Comparison of ENCODE assay signal across 35 cellular contexts in the genomic region with DNA sequence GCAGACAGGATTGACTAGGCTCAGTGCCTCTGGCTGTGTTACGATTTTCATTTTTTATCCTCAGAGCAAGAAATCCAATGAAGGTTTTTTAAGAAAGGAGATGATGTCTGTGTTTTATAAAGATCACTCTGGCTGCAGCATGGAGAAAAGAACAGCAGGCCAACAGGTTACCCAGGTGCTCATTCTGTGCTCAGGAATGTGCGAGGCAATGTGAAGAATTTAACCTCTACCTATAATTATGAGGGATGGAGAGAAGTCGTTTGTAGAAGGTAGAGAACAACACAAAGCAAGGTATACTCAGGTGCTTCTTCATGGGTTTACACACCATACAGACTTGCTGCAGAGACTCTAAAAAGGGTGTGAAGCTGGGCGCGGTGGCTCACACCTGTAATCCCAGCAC. TPM values are rescaled to one million over a fixed set of nuclear protein-coding genes. Genes with fewer than 3 reads are reported as not detected.
"Had no signal": no experiment of that assay in that cellular context is flagged by ENCODE, and none has a peak within 500 bp of the region (broad histone marks: within the 10 kb centered on the region; RNA-seq: fewer than 3 reads in every experiment).

No MANE protein-coding gene starts in this region.

- H3K27ac ChIP-seq: ascending aorta, breast epithelium, cardiac muscle cell, colonic mucosa, foreskin keratinocyte, gastrocnemius medialis, heart left ventricle, WERI-Rb-1 had no signal

- H3K36me3 Mint-ChIP-seq: activated naive CD4-positive, alpha-beta T cell treated with anti-CD3 and anti-CD28 coated beads, Interleukin-2, amount 50 U/mL, for 24 hours; activated naive CD8-positive, alpha-beta T cell treated with anti-CD3 and anti-CD28 coated beads, Interleukin-2, amount 10 ng/mL, durations not matched to agents 7 days and 5 days; brain had no signal

- H3K4me1 Mint-ChIP-seq: activated naive CD4-positive, alpha-beta T cell treated with anti-CD3 and anti-CD28 coated beads, Interleukin-2, amount 50 U/mL, for 24 hours; activated naive CD8-positive, alpha-beta T cell treated with anti-CD3 and anti-CD28 coated beads, Interleukin-2, amount 10 ng/mL, durations not matched to agents 7 days and 5 days; activated T-helper 17 cell treated with anti-CD3 and anti-CD28 coated beads, Interleukin-2, amount 50 U/mL, for 72 hours; brain; endodermal cell; T-helper 17 cell had no signal

- H3K4me3 ChIP-seq: ascending aorta, breast epithelium, cardiac muscle cell, colonic mucosa, gastrocnemius medialis, heart left ventricle had no signal

- H3K9me3 Mint-ChIP-seq: activated B cell treated with CpG ODN at 0.5 μM for 24 hours; activated CD8-positive, alpha-beta T cell treated with anti-CD3 and anti-CD28 coated beads for 36 hours; activated naive CD4-positive, alpha-beta T cell treated with anti-CD3 and anti-CD28 coated beads, Interleukin-2, amount 50 U/mL, for 24 hours; activated naive CD8-positive, alpha-beta T cell treated with anti-CD3 and anti-CD28 coated beads, Interleukin-2, amount 10 ng/mL, durations not matched to agents 7 days and 5 days; activated T-cell treated with anti-CD3 and anti-CD28 coated beads, Interleukin-2, amount 50 U/mL, for 4 hours; activated T-helper 17 cell treated with anti-CD3 and anti-CD28 coated beads, Interleukin-2, amount 50 U/mL, for 72 hours; brain; endodermal cell; T-helper 2 cell treated with Interferon-gamma antibody and Interleukin-4, amounts not matched to agents 5 μg/mL and 100 μg/mL, for 36 hours had no signal

- H3K4me3 Mint-ChIP-seq: activated B cell treated with CpG ODN at 0.5 μM for 24 hours; activated CD8-positive, alpha-beta T cell treated with anti-CD3 and anti-CD28 coated beads for 36 hours; activated naive CD4-positive, alpha-beta T cell treated with anti-CD3 and anti-CD28 coated beads, Interleukin-2, amount 50 U/mL, for 24 hours; activated naive CD8-positive, alpha-beta T cell treated with anti-CD3 and anti-CD28 coated beads, Interleukin-2, amount 10 ng/mL, durations not matched to agents 7 days and 5 days; activated T-cell treated with anti-CD3 and anti-CD28 coated beads, Interleukin-2, amount 50 U/mL, for 4 hours; activated T-helper 17 cell treated with anti-CD3 and anti-CD28 coated beads, Interleukin-2, amount 50 U/mL, for 72 hours; brain; endodermal cell; T-helper 17 cell; T-helper 2 cell treated with Interferon-gamma antibody and Interleukin-4, amounts not matched to agents 5 μg/mL and 100 μg/mL, for 36 hours had no signal

- ATAC-seq: activated CD4-positive, CD25-positive, alpha-beta regulatory T cell treated with anti-CD3 and anti-CD28 coated beads, Interleukin-2, amount 50 U/mL, for 24 hours; activated CD8-positive, alpha-beta T cell treated with anti-CD3 and anti-CD28 coated beads for 36 hours; activated T-cell treated with anti-CD3 and anti-CD28 coated beads, Interleukin-2, amount 50 U/mL, for 4 hours; activated T-helper 17 cell treated with anti-CD3 and anti-CD28 coated beads, Interleukin-2, amount 50 U/mL, for 72 hours; esophagus mucosa; foreskin keratinocyte; gastrocnemius medialis; heart left ventricle; T-helper 17 cell had no signal

- H3K27ac Mint-ChIP-seq: activated B cell treated with CpG ODN at 0.5 μM for 24 hours; activated CD8-positive, alpha-beta T cell treated with anti-CD3 and anti-CD28 coated beads for 36 hours; activated naive CD4-positive, alpha-beta T cell treated with anti-CD3 and anti-CD28 coated beads, Interleukin-2, amount 50 U/mL, for 24 hours; activated naive CD8-positive, alpha-beta T cell treated with anti-CD3 and anti-CD28 coated beads, Interleukin-2, amount 10 ng/mL, durations not matched to agents 7 days and 5 days; activated T-helper 17 cell treated with anti-CD3 and anti-CD28 coated beads, Interleukin-2, amount 50 U/mL, for 72 hours; brain; endodermal cell; T-helper 17 cell; T-helper 2 cell treated with Interferon-gamma antibody and Interleukin-4, amounts not matched to agents 5 μg/mL and 100 μg/mL, for 36 hours had no signal

- H3K9me3 ChIP-seq: ascending aorta, breast epithelium, colonic mucosa, gastrocnemius medialis, heart left ventricle had no signal

- H3K27me3 ChIP-seq: ascending aorta, breast epithelium, colonic mucosa had no signal

- DNase-seq: activated B cell treated with CpG ODN at 0.5 μM for 24 hours; activated CD4-positive, alpha-beta T cell treated with anti-CD3 and anti-CD28 coated beads for 48 hours; activated CD4-positive, alpha-beta T cell treated with anti-CD3 and anti-CD28 coated beads, Interleukin-2, amount 50 U/mL, for 1 hour; activated CD4-positive, alpha-beta T cell treated with anti-CD3 and anti-CD28 coated beads, Interleukin-2, amount 50 U/mL, for 48 hours; activated CD8-positive, alpha-beta memory T cell treated with anti-CD3 and anti-CD28 coated beads for 24 hours; activated CD8-positive, alpha-beta T cell treated with anti-CD3 and anti-CD28 coated beads for 36 hours; activated effector memory CD4-positive, alpha-beta T cell treated with Interleukin-2 at 50 U/mL for 16 hours; activated gamma-delta T cell treated with Interleukin-2 at 50 U/mL for 16 hours; activated naive CD4-positive, alpha-beta T cell treated with Interleukin-2 at 50 U/mL for 16 hours; activated naive CD8-positive, alpha-beta T cell treated with anti-CD3 and anti-CD28 coated beads, Interleukin-2, amount 10 ng/mL, durations not matched to agents 7 days and 5 days; activated T-cell treated with anti-CD3 and anti-CD28 coated beads, Interleukin-2, amount 50 U/mL, for 4 hours; central memory CD4-positive, alpha-beta T cell; cerebellar nuclear complex; colonic mucosa; effector memory CD4-positive, alpha-beta T cell; endodermal cell; gastrocnemius medialis; glutamatergic neuron; heart left ventricle; T-helper 1 cell; T-helper 17 cell; T1000; WERI-Rb-1 had no signal

- H3K36me3 ChIP-seq: ascending aorta, breast epithelium, cardiac muscle cell, colonic mucosa, gastrocnemius medialis, heart left ventricle, WERI-Rb-1 had no signal

- H3K4me1 ChIP-seq: ascending aorta, breast epithelium, colonic mucosa, foreskin keratinocyte, gastrocnemius medialis, heart left ventricle had no signal

RNA-seq across cellular contexts. Expression of a gene that starts 42.2 kb away (rescaled TPM):
- total RNA-seq: activated B cell treated with CpG ODN at 0.5 μM for 24 hours; activated CD8-positive, alpha-beta T cell treated with anti-CD3 and anti-CD28 coated beads for 36 hours; activated naive CD8-positive, alpha-beta T cell treated with anti-CD3 and anti-CD28 coated beads, Interleukin-2, amount 10 ng/mL, durations not matched to agents 7 days and 5 days; activated T-cell treated with anti-CD3 and anti-CD28 coated beads, Interleukin-2, amount 50 U/mL, for 4 hours; activated T-helper 17 cell treated with anti-CD3 and anti-CD28 coated beads, Interleukin-2, amount 50 U/mL, for 72 hours; ascending aorta; breast epithelium; cardiac muscle cell; colonic mucosa; dermis microvascular lymphatic vessel endothelial cell; endodermal cell; epithelial cell of proximal tubule; esophagus mucosa; gastrocnemius medialis; heart left ventricle; T-helper 17 cell had no signal
- polyA plus RNA-seq: cardiac muscle cell, heart left ventricle had no signal
